In the genomic region with DNA sequence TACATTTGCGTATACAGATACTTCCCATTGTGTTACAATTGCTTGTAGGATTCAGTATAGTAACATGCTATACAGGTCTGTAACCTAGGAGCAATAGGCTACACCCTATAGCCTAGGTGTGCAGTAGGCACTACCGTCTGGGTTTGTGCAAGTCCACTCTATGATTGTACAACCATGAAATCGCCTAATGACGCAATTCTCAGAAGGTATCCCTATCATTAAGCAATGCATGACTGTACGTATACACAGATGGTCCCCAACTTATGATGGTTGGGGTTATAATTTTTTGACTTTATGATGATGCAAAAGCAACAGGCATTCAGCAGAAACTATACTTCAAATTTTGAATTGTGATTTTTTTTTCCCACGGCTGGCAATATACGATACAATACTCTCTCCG, we compare ENCODE assay signal across 6 cellular contexts.
"Had no signal": no experiment of that assay in that cellular context is flagged by ENCODE, and none has a peak within 500 bp of the region (broad histone marks: within the 10 kb centered on the region; RNA-seq: fewer than 3 reads in every experiment).

No MANE protein-coding gene starts in this region.

- DNase-seq: KBM-7, KG1 had no signal

- H3K27ac Mint-ChIP-seq: IgD-negative memory B cell had no signal

- H3K4me3 Mint-ChIP-seq: IgD-negative memory B cell had no signal

- H3K27ac ChIP-seq: HL-60 had no signal

- FAIRE-seq: HTR-8/SVneo, K562 had no signal

- ATAC-seq: K562 had no signal

- H3K4me1 Mint-ChIP-seq: IgD-negative memory B cell had no signal

- H3K4me3 ChIP-seq: K562 had no signal
